ENCODE assay signal across 8 cellular contexts in the genomic region with DNA sequence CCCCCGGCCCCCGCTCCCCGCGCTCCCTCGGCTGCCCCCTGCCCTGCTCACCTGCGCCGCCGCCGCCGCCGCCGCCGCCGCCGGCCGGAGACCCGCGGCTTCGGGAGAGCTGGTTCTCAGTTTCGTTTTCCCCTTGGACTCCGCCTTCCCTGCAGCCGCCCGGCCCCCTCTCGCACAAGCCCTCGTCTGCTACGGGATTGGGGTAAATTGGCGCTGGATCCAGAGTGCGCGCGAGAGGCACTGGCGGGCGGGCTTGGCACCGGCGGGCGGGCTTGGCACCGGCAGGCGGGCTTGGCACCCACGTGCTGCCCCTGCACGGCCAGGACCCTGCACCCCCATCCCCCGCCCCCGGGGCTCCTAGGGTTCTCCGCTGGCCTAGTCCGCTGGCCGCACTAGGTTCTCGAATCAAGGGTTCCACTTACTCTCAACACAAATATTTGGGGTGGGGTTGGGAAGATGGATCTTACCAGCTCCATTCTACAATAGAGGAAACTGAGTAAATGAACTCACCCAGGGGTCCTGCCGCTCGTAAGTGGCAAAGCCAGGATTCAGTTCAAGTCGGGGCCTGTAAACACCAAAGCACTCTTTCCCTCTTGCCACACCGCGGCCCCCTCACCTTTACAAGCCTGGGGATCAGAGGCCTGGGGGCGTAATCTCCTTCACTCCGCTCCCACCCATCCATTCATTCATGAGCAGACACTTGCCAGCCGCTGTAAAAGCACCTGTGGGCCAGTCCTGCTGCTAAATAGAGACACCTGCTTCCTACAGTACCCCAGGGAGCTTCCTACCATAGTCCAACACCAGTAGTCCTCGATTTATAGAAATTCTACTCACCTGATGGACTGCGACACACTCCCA. TPM values are rescaled to one million over a fixed set of nuclear protein-coding genes. Genes with fewer than 3 reads are reported as not detected.
DNase-seq lines count a peak whose midpoint lies in the region; ATAC-seq and TF ChIP-seq lines count a peak whose summit lies in the region.

A gene (minus strand): TSS at position 124 of the 858 bp plus-strand sequence. CDS start 9,174 bp downstream, outside the sequence.

- peaks cover 33% of the 10 kb centered on the region for H3K4me1 Mint-ChIP-seq in activated T-helper 2 cell treated with anti-CD3 and anti-CD28 coated beads, Interferon-gamma antibody, Interleukin-2, Interleukin-4, amounts not matched to agents 10 μg/mL and 5 μg/mL and 100 μg/mL, durations not matched to agents 14 hours and 24 hours and 36 hours (ENCODE audit: low read depth)
- peaks cover 27 to 38% of the 10 kb centered on the region in 2 donors for H3K4me1 Mint-ChIP-seq in natural killer cell treated with Interleukin-12 subunit alpha and Interleukin-12 subunit beta and Interleukin-15 and Interleukin-18, amount 100 ng/mL, for 72 hours (ENCODE audit: low read depth in 2 of 2)

- H3K27me3 ChIP-seq in RWPE2 (ENCODE audit: insufficient read depth, poor library complexity, severe bottlenecking) = no peaks in the 10 kb centered on the region

- peak within 1 kb of the TSS; percentile 94 for H3K4me3 Mint-ChIP-seq in activated T-helper 2 cell treated with anti-CD3 and anti-CD28 coated beads, Interferon-gamma antibody, Interleukin-2, Interleukin-4, amounts not matched to agents 10 μg/mL and 5 μg/mL and 100 μg/mL, durations not matched to agents 14 hours and 24 hours and 36 hours (ENCODE audit: low read depth)
- peak within 1 kb of the TSS; percentile 98 for H3K4me3 Mint-ChIP-seq in natural killer cell treated with Interleukin-12 subunit alpha and Interleukin-12 subunit beta and Interleukin-15 and Interleukin-18, amount 100 ng/mL, for 72 hours

- H3K4me1 ChIP-seq in RWPE2 (ENCODE audit: insufficient read depth, poor library complexity, severe bottlenecking) = peaks cover 15% of the 10 kb centered on the region

- peak; percentile 95 for ATAC-seq in RWPE2 (ENCODE audit: low read depth)
- ATAC-seq in natural killer cell treated with Interleukin-12 subunit alpha and Interleukin-12 subunit beta and Interleukin-15 and Interleukin-18, amount 100 ng/mL, for 72 hours = peak; percentile 96 to 99

- peaks cover 39% of the 10 kb centered on the region for H3K36me3 Mint-ChIP-seq in activated T-helper 2 cell treated with anti-CD3 and anti-CD28 coated beads, Interferon-gamma antibody, Interleukin-2, Interleukin-4, amounts not matched to agents 10 μg/mL and 5 μg/mL and 100 μg/mL, durations not matched to agents 14 hours and 24 hours and 36 hours (ENCODE audit: low read depth)
- peaks cover 15% of the 10 kb centered on the region for H3K36me3 Mint-ChIP-seq in natural killer cell treated with Interleukin-12 subunit alpha and Interleukin-12 subunit beta and Interleukin-15 and Interleukin-18, amount 100 ng/mL, for 72 hours

- H3K27ac Mint-ChIP-seq in activated T-helper 2 cell treated with anti-CD3 and anti-CD28 coated beads, Interferon-gamma antibody, Interleukin-2, Interleukin-4, amounts not matched to agents 10 μg/mL and 5 μg/mL and 100 μg/mL, durations not matched to agents 14 hours and 24 hours and 36 hours = peak within 1 kb of the TSS; percentile 92
- peak within 1 kb of the TSS; percentile 77 to 83 for H3K27ac Mint-ChIP-seq in natural killer cell treated with Interleukin-12 subunit alpha and Interleukin-12 subunit beta and Interleukin-15 and Interleukin-18, amount 100 ng/mL, for 72 hours

- H3K27me3 Mint-ChIP-seq in activated T-helper 2 cell treated with anti-CD3 and anti-CD28 coated beads, Interferon-gamma antibody, Interleukin-2, Interleukin-4, amounts not matched to agents 10 μg/mL and 5 μg/mL and 100 μg/mL, durations not matched to agents 14 hours and 24 hours and 36 hours (ENCODE audit: low read depth) = no peaks in the 10 kb centered on the region
- H3K27me3 Mint-ChIP-seq in natural killer cell treated with Interleukin-12 subunit alpha and Interleukin-12 subunit beta and Interleukin-15 and Interleukin-18, amount 100 ng/mL, for 72 hours = no peaks in the 10 kb centered on the region

- peak within 1 kb of the TSS; percentile 78 for H3K27ac ChIP-seq in RWPE2 (ENCODE audit: poor library complexity, severe bottlenecking)

- no peaks in the 10 kb centered on the region for H3K9me3 ChIP-seq in RWPE2 (ENCODE audit: severe bottlenecking)

- DNase-seq in EL = peak; percentile 92
- peak; percentile 56 for DNase-seq in H4 (ENCODE audit: low spot score)
- DNase-seq in LoVo (ENCODE audit: low spot score) = peak; percentile 87
- peak; percentile 88 for DNase-seq in RWPE2 (ENCODE audit: low spot score)
- DNase-seq in activated T-helper 2 cell treated with anti-CD3 and anti-CD28 coated beads, Interferon-gamma antibody, Interleukin-2, Interleukin-4, amounts not matched to agents 10 μg/mL and 5 μg/mL and 100 μg/mL, durations not matched to agents 14 hours and 24 hours and 36 hours (ENCODE audit: low spot score) = peak; percentile 83
- peak; percentile 84 for DNase-seq in fibroblast of pulmonary artery (ENCODE audit: low read depth)
- peak; percentile 91 for DNase-seq in natural killer cell treated with Interleukin-12 subunit alpha and Interleukin-12 subunit beta and Interleukin-15 and Interleukin-18, amount 100 ng/mL, for 72 hours (ENCODE audit: low spot score)
- peak; percentile 77 for DNase-seq in stimulated activated naive CD4-positive, alpha-beta T cell treated with Interleukin-2 at 50 U/mL for 16 hours (lab: John Stamatoyannopoulos, UW)

- intact Hi-C loops in activated T-helper 2 cell treated with anti-CD3 and anti-CD28 coated beads, Interferon-gamma antibody, Interleukin-2, Interleukin-4, amounts not matched to agents 10 μg/mL and 5 μg/mL and 100 μg/mL, durations not matched to agents 14 hours and 24 hours and 36 hours (cut with micrococcal nuclease) = loop anchor here (1.0 to 5.0 kb wide), 4 partner anchors 40 to 220 kb away; a partner anchor contains a TSS

- TF ChIP-seq CTCF in RWPE2 (IDR thresholded peaks at IDR 0.05; ENCODE audit: poor library complexity, severe bottlenecking) = no peak
- TF ChIP-seq CTCF in fibroblast of pulmonary artery (IDR thresholded peaks at IDR 0.05; ENCODE audit: low read length, missing control alignments) = no peak

- H3K9me3 Mint-ChIP-seq in activated T-helper 2 cell treated with anti-CD3 and anti-CD28 coated beads, Interferon-gamma antibody, Interleukin-2, Interleukin-4, amounts not matched to agents 10 μg/mL and 5 μg/mL and 100 μg/mL, durations not matched to agents 14 hours and 24 hours and 36 hours = peaks cover 5% of the 10 kb centered on the region
- H3K9me3 Mint-ChIP-seq in natural killer cell treated with Interleukin-12 subunit alpha and Interleukin-12 subunit beta and Interleukin-15 and Interleukin-18, amount 100 ng/mL, for 72 hours = no peaks in the 10 kb centered on the region

- peaks cover 11% of the 10 kb centered on the region for H3K36me3 ChIP-seq in RWPE2 (ENCODE audit: low read depth)

- H3K4me3 ChIP-seq in RWPE2 (ENCODE audit: severe bottlenecking) (peak within 1 kb of the TSS; percentile 83), fibroblast of pulmonary artery (replicated peaks; ENCODE audit: low read depth, low read length) (peak within 1 kb of the TSS; percentile 89)

RNA-seq across cellular contexts. Expression of the gene that starts here (rescaled TPM):
- total RNA-seq in H4 (2014; rRNA removed; shearing (Covaris generic)) = 15.0 and 18.5 TPM in 2 replicates
- total RNA-seq in activated T-helper 2 cell treated with anti-CD3 and anti-CD28 coated beads, Interferon-gamma antibody, Interleukin-2, Interleukin-4, amounts not matched to agents 10 μg/mL and 5 μg/mL and 100 μg/mL, durations not matched to agents 14 hours and 24 hours and 36 hours = 30.6 and 30.8 TPM in 2 replicates
- total RNA-seq in natural killer cell treated with Interleukin-12 subunit alpha and Interleukin-12 subunit beta and Interleukin-15 and Interleukin-18, amount 100 ng/mL, for 72 hours = 10 to 100 TPM; 37.7 to 40.1 TPM

Comparison
In these comparisons a context has a peak if more than half of its experiments do, and no peak if none do; other contexts are left out.
1. Peak in every context shown above with its lines: DNase-seq, ATAC-seq, H3K4me3 ChIP-seq and H3K27ac ChIP-seq.